Comparison of ENCODE assay signal across 1 cellular context in the genomic region with DNA sequence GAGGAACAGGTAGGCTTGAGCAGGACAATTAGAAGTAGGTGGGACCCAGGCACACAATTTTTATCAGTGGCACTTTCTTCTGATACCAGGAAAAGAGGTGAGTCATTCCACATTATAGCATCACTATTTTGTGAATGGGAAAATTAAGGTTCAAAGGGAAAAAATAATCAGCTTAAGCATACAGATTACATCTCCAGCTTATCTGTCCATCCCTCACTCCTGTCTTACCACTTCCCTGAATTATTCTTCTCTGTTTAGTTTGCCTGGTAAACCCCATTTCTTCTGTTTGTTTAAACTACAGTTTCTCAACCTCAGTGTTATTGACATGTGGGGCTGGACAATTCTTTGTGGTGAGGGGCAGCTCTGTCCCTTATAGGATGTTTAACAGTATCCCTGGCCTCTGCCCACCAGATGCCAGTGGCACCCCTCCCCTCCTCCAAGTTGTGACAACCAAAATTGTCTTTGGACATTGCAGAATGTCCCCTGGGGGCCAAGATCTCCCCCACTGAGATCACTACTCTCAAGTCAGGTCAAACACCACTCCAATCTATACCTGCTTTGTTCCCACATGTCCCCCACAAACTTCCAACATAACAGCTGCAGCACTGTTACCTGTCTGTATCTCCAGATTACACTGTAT.
TF ChIP-seq lines count a peak whose summit lies in the region.

No MANE protein-coding gene starts in this region.

TF ChIP-seq in HepG2, 621 proteins besides CTCF, POLR2A, EP300 and RAD21 (continued from another document):
- TF ChIP-seq, protein P1, sequence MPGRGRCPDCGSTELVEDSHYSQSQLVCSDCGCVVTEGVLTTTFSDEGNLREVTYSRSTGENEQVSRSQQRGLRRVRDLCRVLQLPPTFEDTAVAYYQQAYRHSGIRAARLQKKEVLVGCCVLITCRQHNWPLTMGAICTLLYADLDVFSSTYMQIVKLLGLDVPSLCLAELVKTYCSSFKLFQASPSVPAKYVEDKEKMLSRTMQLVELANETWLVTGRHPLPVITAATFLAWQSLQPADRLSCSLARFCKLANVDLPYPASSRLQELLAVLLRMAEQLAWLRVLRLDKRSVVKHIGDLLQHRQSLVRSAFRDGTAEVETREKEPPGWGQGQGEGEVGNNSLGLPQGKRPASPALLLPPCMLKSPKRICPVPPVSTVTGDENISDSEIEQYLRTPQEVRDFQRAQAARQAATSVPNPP (CRISPR knock-in tag; IDR thresholded peaks at IDR 0.05) = 0 out of 2 replicates have a peak, but pooled peaks have one; percentile 65
- peak; percentile 98 for TF ChIP-seq ISL2 (CRISPR knock-in tag; IDR thresholded peaks at IDR 0.05)
- TF ChIP-seq ELF4 (CRISPR knock-in tag; IDR thresholded peaks at IDR 0.05; ENCODE audit: borderline replicate concordance) = peak; percentile 68; the same call in 1 of the 2 replicates
- TF ChIP-seq NFIC (IDR thresholded peaks at IDR 0.05; ENCODE audit: low read length) = peak; percentile 78
- TF ChIP-seq PHF21A (CRISPR knock-in tag; IDR thresholded peaks at IDR 0.05) = peak; percentile 48; the same call in 1 of the 2 replicates
- no peak for TF ChIP-seq NFE2L2 (IDR thresholded peaks at IDR 0.05; ENCODE audit: low read length)
- TF ChIP-seq NR2C2 (CRISPR knock-in tag; IDR thresholded peaks at IDR 0.05; ENCODE audit: borderline replicate concordance) = peak; percentile 37; the same call in 1 of the 2 replicates
- peak; percentile 98 for TF ChIP-seq GATA4 (IDR thresholded peaks at IDR 0.05; ENCODE audit: borderline replicate concordance, low read depth)
- TF ChIP-seq ZMYM4 (CRISPR knock-in tag; IDR thresholded peaks at IDR 0.05) = peak; percentile 47
- TF ChIP-seq, protein P2, sequence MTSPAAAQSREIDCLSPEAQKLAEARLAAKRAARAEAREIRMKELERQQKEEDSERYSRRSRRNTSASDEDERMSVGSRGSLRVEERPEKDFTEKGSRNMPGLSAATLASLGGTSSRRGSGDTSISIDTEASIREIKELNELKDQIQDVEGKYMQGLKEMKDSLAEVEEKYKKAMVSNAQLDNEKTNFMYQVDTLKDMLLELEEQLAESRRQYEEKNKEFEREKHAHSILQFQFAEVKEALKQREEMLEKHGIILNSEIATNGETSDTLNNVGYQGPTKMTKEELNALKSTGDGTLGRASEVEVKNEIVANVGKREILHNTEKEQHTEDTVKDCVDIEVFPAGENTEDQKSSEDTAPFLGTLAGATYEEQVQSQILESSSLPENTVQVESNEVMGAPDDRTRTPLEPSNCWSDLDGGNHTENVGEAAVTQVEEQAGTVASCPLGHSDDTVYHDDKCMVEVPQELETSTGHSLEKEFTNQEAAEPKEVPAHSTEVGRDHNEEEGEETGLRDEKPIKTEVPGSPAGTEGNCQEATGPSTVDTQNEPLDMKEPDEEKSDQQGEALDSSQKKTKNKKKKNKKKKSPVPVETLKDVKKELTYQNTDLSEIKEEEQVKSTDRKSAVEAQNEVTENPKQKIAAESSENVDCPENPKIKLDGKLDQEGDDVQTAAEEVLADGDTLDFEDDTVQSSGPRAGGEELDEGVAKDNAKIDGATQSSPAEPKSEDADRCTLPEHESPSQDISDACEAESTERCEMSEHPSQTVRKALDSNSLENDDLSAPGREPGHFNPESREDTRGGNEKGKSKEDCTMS (CRISPR knock-in tag; conservative IDR thresholded peaks at IDR 0.05) = no peak
- peak; percentile 39; the same call in 1 of the 2 replicates for TF ChIP-seq SALL1 (CRISPR knock-in tag; IDR thresholded peaks at IDR 0.05)
- TF ChIP-seq, protein P3, sequence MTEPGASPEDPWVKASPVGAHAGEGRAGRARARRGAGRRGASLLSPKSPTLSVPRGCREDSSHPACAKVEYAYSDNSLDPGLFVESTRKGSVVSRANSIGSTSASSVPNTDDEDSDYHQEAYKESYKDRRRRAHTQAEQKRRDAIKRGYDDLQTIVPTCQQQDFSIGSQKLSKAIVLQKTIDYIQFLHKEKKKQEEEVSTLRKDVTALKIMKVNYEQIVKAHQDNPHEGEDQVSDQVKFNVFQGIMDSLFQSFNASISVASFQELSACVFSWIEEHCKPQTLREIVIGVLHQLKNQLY (CRISPR knock-in tag; IDR thresholded peaks at IDR 0.05) = 0 out of 2 replicates have a peak, but pooled peaks have one; percentile 26
- TF ChIP-seq FOSL1 (CRISPR knock-in tag; IDR thresholded peaks at IDR 0.05; ENCODE audit: borderline replicate concordance) = peak; percentile 88; the same call in 1 of the 2 replicates
- TF ChIP-seq, protein P4, sequence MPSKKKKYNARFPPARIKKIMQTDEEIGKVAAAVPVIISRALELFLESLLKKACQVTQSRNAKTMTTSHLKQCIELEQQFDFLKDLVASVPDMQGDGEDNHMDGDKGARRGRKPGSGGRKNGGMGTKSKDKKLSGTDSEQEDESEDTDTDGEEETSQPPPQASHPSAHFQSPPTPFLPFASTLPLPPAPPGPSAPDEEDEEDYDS (CRISPR knock-in tag; IDR thresholded peaks at IDR 0.05) = no peak
- no peak for TF ChIP-seq DNMT3B (CRISPR knock-in tag; conservative IDR thresholded peaks at IDR 0.05)
- TF ChIP-seq, protein P5, sequence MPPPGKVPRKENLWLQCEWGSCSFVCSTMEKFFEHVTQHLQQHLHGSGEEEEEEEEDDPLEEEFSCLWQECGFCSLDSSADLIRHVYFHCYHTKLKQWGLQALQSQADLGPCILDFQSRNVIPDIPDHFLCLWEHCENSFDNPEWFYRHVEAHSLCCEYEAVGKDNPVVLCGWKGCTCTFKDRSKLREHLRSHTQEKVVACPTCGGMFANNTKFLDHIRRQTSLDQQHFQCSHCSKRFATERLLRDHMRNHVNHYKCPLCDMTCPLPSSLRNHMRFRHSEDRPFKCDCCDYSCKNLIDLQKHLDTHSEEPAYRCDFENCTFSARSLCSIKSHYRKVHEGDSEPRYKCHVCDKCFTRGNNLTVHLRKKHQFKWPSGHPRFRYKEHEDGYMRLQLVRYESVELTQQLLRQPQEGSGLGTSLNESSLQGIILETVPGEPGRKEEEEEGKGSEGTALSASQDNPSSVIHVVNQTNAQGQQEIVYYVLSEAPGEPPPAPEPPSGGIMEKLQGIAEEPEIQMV (CRISPR knock-in tag; IDR thresholded peaks at IDR 0.05; ENCODE audit: low read depth) = 0 out of 2 replicates have a peak, but pooled peaks have one; percentile 36
- no peak for TF ChIP-seq ZNF501 (CRISPR knock-in tag; IDR thresholded peaks at IDR 0.05)
- TF ChIP-seq CENPX (CRISPR knock-in tag; IDR thresholded peaks at IDR 0.05) = no peak
- no peak for TF ChIP-seq FOXA1 (IDR thresholded peaks at IDR 0.05)
- TF ChIP-seq FOXA1 (CRISPR knock-in tag; IDR thresholded peaks at IDR 0.05) = peak; percentile 96
- TF ChIP-seq ONECUT2 (CRISPR knock-in tag; IDR thresholded peaks at IDR 0.05) = peak; percentile 49; the same call in 1 of the 2 replicates
- TF ChIP-seq RARA (CRISPR knock-in tag; IDR thresholded peaks at IDR 0.05) = peak; percentile 66
- no peak for TF ChIP-seq ZNF775 (CRISPR knock-in tag; IDR thresholded peaks at IDR 0.05; ENCODE audit: borderline replicate concordance)
- peak; percentile 60; the same call in 1 of the 2 replicates for TF ChIP-seq FOXO1 (CRISPR knock-in tag; IDR thresholded peaks at IDR 0.05)
- TF ChIP-seq KDM5A (IDR thresholded peaks at IDR 0.05; ENCODE audit: borderline replicate concordance, low read length) = no peak
- peak; percentile 66 for TF ChIP-seq MED8 (CRISPR knock-in tag; IDR thresholded peaks at IDR 0.05; ENCODE audit: insufficient replicate concordance)
- 0 out of 2 replicates have a peak, but pooled peaks have one; percentile 61 for TF ChIP-seq SNAPC2 (CRISPR knock-in tag; IDR thresholded peaks at IDR 0.05)
